11 cellular contexts compared by ENCODE assay signal in genomic region chr20:12677925-12678324, GRCh38.
"Had no signal": no experiment of that assay in that cellular context is flagged by ENCODE, and none has a peak within 500 bp of the region (broad histone marks: within the 10 kb centered on the region; RNA-seq: fewer than 3 reads in every experiment).

No MANE protein-coding gene starts in this region.

- DNase-seq: GM23248, GOT3, H7, H9, HCEC 1CT, HFFc6 had no signal

- H3K4me3 ChIP-seq: GM23248, GM23338, HAP-1 had no signal

- FAIRE-seq: H1, H54 had no signal

- H3K9ac ChIP-seq: GM23248 had no signal

- ATAC-seq: GM23338, HCT116 had no signal

- H3K4me2 ChIP-seq: GM23338 had no signal

- H3K27ac ChIP-seq: GM23248 had no signal

- H3K27ac Mint-ChIP-seq: GM23338, H9, HFFc6 had no signal

- H3K4me1 ChIP-seq: HAP-1 had no signal

- H2AFZ ChIP-seq: GM23248, GM23338 had no signal

- H3K9me3 Mint-ChIP-seq: GM23338, H9 had no signal

- H3K4me3 Mint-ChIP-seq: GM23338, H9, HFFc6 had no signal

- H3K9me3 ChIP-seq: HAP-1 had no signal

- H3K36me3 ChIP-seq: HAP-1 had no signal
